9 cellular contexts compared by ENCODE assay signal in genomic region chr6:52407467-52407866, GRCh38. TPM values are rescaled to one million over a fixed set of nuclear protein-coding genes. Genes with fewer than 3 reads are reported as not detected.
DNase-seq lines count a peak whose midpoint lies in the region; ATAC-seq, FAIRE-seq and TF ChIP-seq lines count a peak whose summit lies in the region.
"Had no signal": no experiment of that assay in that cellular context is flagged by ENCODE, and none has a peak within 500 bp of the region (broad histone marks: within the 10 kb centered on the region; RNA-seq: fewer than 3 reads in every experiment).

No MANE protein-coding gene starts in this region.

- CTCF ChIA-PET in GM12878 (lab: Yijun Ruan, JAX) = interaction anchor here (0.6 to 14.7 kb wide), 16 partner anchors 8 to 262 kb away, joined by 3 to 441 read pairs (median 4); partner anchors contain the start of genes EFHC1 and MCM3
- CTCF ChIA-PET in activated CD4-positive, alpha-beta memory T cell treated with anti-CD3 and anti-CD28 coated beads, Interleukin-2, amount 10 ng/mL, durations not matched to agents 7 days and 5 days (lab: Charles Lee) = interaction anchor here (0.6 to 3.2 kb wide), 20 partner anchors 9 to 446 kb away, joined by 3 to 20 read pairs (median 4); partner anchors contain the start of genes EFHC1 and MCM3

- TF ChIP-seq EP300 in GM12878 (IDR thresholded peaks at IDR 0.05; ENCODE audit: borderline replicate concordance in 1 of 2, control insufficient read depth in 1 of 2, low read depth in 2 of 2, low read length in 2 of 2) = no peak

- intact Hi-C loops in natural killer cell (cut with micrococcal nuclease) (no loop called here), GM12878 (cut with micrococcal nuclease; ENCODE audit: unreplicated experiment) (loop anchor here (1.0 kb wide), 1 partner anchor 256 kb away; no protein-coding TSS in a partner anchor)

- peaks cover 6% of the 10 kb centered on the region for H3K36me3 Mint-ChIP-seq in natural killer cell
- H3K36me3 Mint-ChIP-seq in natural killer cell treated with Interleukin-12 subunit alpha and Interleukin-12 subunit beta and Interleukin-15 and Interleukin-18, amount 100 ng/mL, for 72 hours = peaks cover 4% of the 10 kb centered on the region
- peaks cover 16% of the 10 kb centered on the region for H3K36me3 Mint-ChIP-seq in activated CD4-positive, alpha-beta memory T cell treated with anti-CD3 and anti-CD28 coated beads, Interleukin-2, amount 10 ng/mL, durations not matched to agents 7 days and 5 days (ENCODE audit: low read depth)

- no peaks in the 10 kb centered on the region for H3K9me3 Mint-ChIP-seq in natural killer cell
- no peaks in the 10 kb centered on the region for H3K9me3 Mint-ChIP-seq in natural killer cell treated with Interleukin-12 subunit alpha and Interleukin-12 subunit beta and Interleukin-15 and Interleukin-18, amount 100 ng/mL, for 72 hours
- H3K9me3 Mint-ChIP-seq in activated CD4-positive, alpha-beta memory T cell treated with anti-CD3 and anti-CD28 coated beads, Interleukin-2, amount 10 ng/mL, durations not matched to agents 7 days and 5 days = no peaks in the 10 kb centered on the region

- in situ Hi-C loops in GM12878 (cut with MboI) = no loop called here

- H3K79me2 ChIP-seq in GM12878 (ENCODE audit: control insufficient read depth, insufficient read depth, low read length) = no peaks in the 10 kb centered on the region

- no peak for FAIRE-seq in GM12878 (lab: Jason Lieb, UNC)
- FAIRE-seq: colon had no signal

- SMC1A ChIA-PET in GM12878 (lab: Charles Lee; ENCODE audit: uncharacterized antibody, unreplicated experiment) = interaction anchor here (0.6 to 2.7 kb wide), 11 partner anchors 9 to 255 kb away, joined by 3 to 17 read pairs (median 4); partner anchors contain the start of gene MCM3

- TF ChIP-seq RAD21 in GM12878 (IDR thresholded peaks at IDR 0.05; ENCODE audit: insufficient read depth, low read depth, low read length) = peak; percentile 70

- H3K36me3 ChIP-seq in GM12878 (ENCODE audit: control insufficient read depth in 2 of 2, insufficient read depth in 2 of 2, low read length in 1 of 2) = peaks cover 8% of the 10 kb centered on the region in 2 experiments; a peak in 3 of 4 replicates

- no peak for TF ChIP-seq CTCF in natural killer cell (IDR thresholded peaks at IDR 0.05)
- peak; percentile 50 to 59 (median 57); a peak in 5 of 6 replicates for TF ChIP-seq CTCF in GM12878 (IDR thresholded peaks at IDR 0.05 in 2 of 3, conservative IDR thresholded peaks at IDR 0.05 in 1 of 3; ENCODE audit: control insufficient read depth in 2 of 3, extremely low read depth in 1 of 3, insufficient read depth in 1 of 3, low read depth in 3 of 3, low read length in 3 of 3)

- no TSS peak for BruUV-seq in GM12878 (replicated peaks; lab: Mats Ljungman, UMichigan)

- no peak overlapping the region for H3K9ac ChIP-seq in GM12878 (ENCODE audit: control insufficient read depth, insufficient read depth, low read length)

- no peaks in the 10 kb centered on the region for H3K4me1 Mint-ChIP-seq in natural killer cell
- no peaks in the 10 kb centered on the region for H3K4me1 Mint-ChIP-seq in natural killer cell treated with Interleukin-12 subunit alpha and Interleukin-12 subunit beta and Interleukin-15 and Interleukin-18, amount 100 ng/mL, for 72 hours (ENCODE audit: low read depth in 2 of 2)
- peaks cover 5% of the 10 kb centered on the region for H3K4me1 Mint-ChIP-seq in activated CD4-positive, alpha-beta memory T cell treated with anti-CD3 and anti-CD28 coated beads, Interleukin-2, amount 10 ng/mL, durations not matched to agents 7 days and 5 days

- H3K4me3 ChIP-seq in GM12878 = no peak overlapping the region

- no peak overlapping the region for H3K27ac ChIP-seq in GM12878 (ENCODE audit: control insufficient read depth, insufficient read depth)

- H3K4me1 ChIP-seq in GM12878 (ENCODE audit: control insufficient read depth, insufficient read depth, low read length) = no peaks in the 10 kb centered on the region

- RAD21 ChIA-PET in GM12878 (lab: Charles Lee; ENCODE audit: unreplicated experiment) = interaction anchor here (0.6 to 1.8 kb wide), 13 partner anchors 8 to 261 kb away, joined by 3 to 5 read pairs (median 4); partner anchors contain the start of gene MCM3

- no peaks in the 10 kb centered on the region for H4K20me1 ChIP-seq in GM12878 (ENCODE audit: control insufficient read depth, insufficient read depth)

- ATAC-seq in natural killer cell (peak in 2 of 3 donors; percentile 59 to 83), HG02981 (IDR thresholded peaks at IDR 0.05; ENCODE audit: unreplicated experiment) (peak; percentile 79), GM12878 (peak; percentile 91), left lobe of liver (peak; percentile 92)
- ATAC-seq in natural killer cell treated with Interleukin-12 subunit alpha and Interleukin-12 subunit beta and Interleukin-15 and Interleukin-18, amount 100 ng/mL, for 72 hours = no peak

- POLR2A ChIA-PET in GM12878 (lab: Charles Lee) = interaction anchor here (0.6 to 1.0 kb wide), 7 partner anchors 44 to 1328 kb away, joined by 3 to 9 read pairs (median 4); no protein-coding TSS in a partner anchor
- POLR2A ChIA-PET in activated CD4-positive, alpha-beta memory T cell treated with anti-CD3 and anti-CD28 coated beads, Interleukin-2, amount 10 ng/mL, durations not matched to agents 7 days and 5 days (lab: Charles Lee) = interaction anchor here (0.6 to 1.4 kb wide), 2 partner anchors 122 to 302 kb away, joined by 3 to 4 read pairs; partner anchors contain the start of gene MCM3

- no peak for TF ChIP-seq POLR2A in GM12878 (IDR thresholded peaks at IDR 0.05; ENCODE audit: low read depth, low read length)

- H3K27me3 ChIP-seq in GM12878 (replicated peaks in 1 of 2; ENCODE audit: control insufficient read depth in 2 of 2, insufficient read depth in 2 of 2, low read length in 1 of 2) = no peaks in the 10 kb centered on the region

- H3K4me3 Mint-ChIP-seq in natural killer cell = no peak overlapping the region
- no peak overlapping the region for H3K4me3 Mint-ChIP-seq in natural killer cell treated with Interleukin-12 subunit alpha and Interleukin-12 subunit beta and Interleukin-15 and Interleukin-18, amount 100 ng/mL, for 72 hours
- H3K4me3 Mint-ChIP-seq in activated CD4-positive, alpha-beta memory T cell treated with anti-CD3 and anti-CD28 coated beads, Interleukin-2, amount 10 ng/mL, durations not matched to agents 7 days and 5 days = no peak overlapping the region

- H3K4me2 ChIP-seq in GM12878 (ENCODE audit: control insufficient read depth, insufficient read depth) = no peak overlapping the region

- H3K27me3 Mint-ChIP-seq in natural killer cell (ENCODE audit: low read depth in 2 of 2) = no peaks in the 10 kb centered on the region
- H3K27me3 Mint-ChIP-seq in natural killer cell treated with Interleukin-12 subunit alpha and Interleukin-12 subunit beta and Interleukin-15 and Interleukin-18, amount 100 ng/mL, for 72 hours = no peaks in the 10 kb centered on the region
- H3K27me3 Mint-ChIP-seq in activated CD4-positive, alpha-beta memory T cell treated with anti-CD3 and anti-CD28 coated beads, Interleukin-2, amount 10 ng/mL, durations not matched to agents 7 days and 5 days = peaks cover 1% of the 10 kb centered on the region

- no peaks in the 10 kb centered on the region for H3K9me3 ChIP-seq in GM12878 (replicated peaks; ENCODE audit: control insufficient read depth, insufficient read depth, low read length)

- H2AFZ ChIP-seq in GM12878 (ENCODE audit: control insufficient read depth, low read depth, low read length) = no peak overlapping the region

- DNase-seq in natural killer cell (no peak), NCI-H510A (lab: John Stamatoyannopoulos, UW) (peak; percentile 20), GM12878 (ENCODE audit: low read depth, low spot score) (no peak), left lobe of liver (ENCODE audit: low spot score) (no peak), activated gamma-delta T cell treated with Interleukin-2 at 50 U/mL for 16 hours (no peak)
- no peak for DNase-seq in natural killer cell treated with Interleukin-12 subunit alpha and Interleukin-12 subunit beta and Interleukin-15 and Interleukin-18, amount 100 ng/mL, for 72 hours (ENCODE audit: low spot score)
- no peak for DNase-seq in activated CD4-positive, alpha-beta memory T cell treated with anti-CD3 and anti-CD28 coated beads, Interleukin-2, amount 10 ng/mL, durations not matched to agents 7 days and 5 days

- H3K27ac Mint-ChIP-seq in natural killer cell = no peak overlapping the region
- H3K27ac Mint-ChIP-seq in natural killer cell treated with Interleukin-12 subunit alpha and Interleukin-12 subunit beta and Interleukin-15 and Interleukin-18, amount 100 ng/mL, for 72 hours = no peak overlapping the region
- no peak overlapping the region for H3K27ac Mint-ChIP-seq in activated CD4-positive, alpha-beta memory T cell treated with anti-CD3 and anti-CD28 coated beads, Interleukin-2, amount 10 ng/mL, durations not matched to agents 7 days and 5 days

RNA-seq across cellular contexts. Expression of gene EFHC1, which starts 12.7 kb away (rescaled TPM):
- total RNA-seq in natural killer cell = 10 to 100 TPM; 10.7 to 20.9 (median 13.7) TPM
- total RNA-seq in natural killer cell treated with Interleukin-12 subunit alpha and Interleukin-12 subunit beta and Interleukin-15 and Interleukin-18, amount 100 ng/mL, for 72 hours = 1 to 10 TPM; 4.0 to 5.5 TPM
- 36.3 and 38.8 TPM in 2 replicates for total RNA-seq in GM12878 (2013; cell fraction: nucleolus; rRNA removed)
- total RNA-seq in GM12878 (2014; rRNA removed) = 5.9 and 6.7 TPM in 2 replicates
- 7.7 TPM in 2 replicates for total RNA-seq in GM12878 (2014; rRNA removed; fragmentation: Illumina TruSeq; extraction: Trizol)
- total RNA-seq in GM12878 (2021) = 5.2 and 5.5 TPM in 2 replicates
- 4.0 TPM for polyA plus RNA-seq in GM12878 (2011; ENCODE audit: low read depth)
- polyA plus RNA-seq in GM12878 (2011; rRNA removed) = 14.5 and 16.8 TPM in 2 replicates
- 4.1 and 5.7 TPM in 2 replicates for polyA plus RNA-seq in GM12878 (2011; cell fraction: cytosol; rRNA removed)
- polyA plus RNA-seq in GM12878 (2011; cell fraction: nucleus; rRNA removed) = 56.8 and 68.9 TPM in 2 replicates
- polyA plus RNA-seq in GM12878 (2012) = 8.8 and 12.1 TPM in 2 replicates
- 8.5 and 8.6 TPM in 2 replicates for polyA plus RNA-seq in GM12878 (2014; fragmentation: Illumina TruSeq; extraction: Trizol)
- 1 to 10 TPM; 9.0 to 9.1 TPM for polyA plus RNA-seq in GM12878 (2014; fragmentation: Nextera tagmentation; extraction: Ambion mirVana)
- polyA plus RNA-seq in GM12878 (2014; rRNA removed) = 7.1 and 8.7 TPM in 2 replicates
- polyA plus RNA-seq in GM12878 (2016; fragmentation: Nextera tagmentation; extraction: Ambion mirVana) = 10 to 100 TPM; 11.8 to 13.5 TPM
- polyA minus RNA-seq in GM12878 (2011; rRNA and poly(A)+ RNA removed) = 5.9 and 8.0 TPM in 2 replicates
- polyA minus RNA-seq in GM12878 (2011; cell fraction: cytosol; rRNA and poly(A)+ RNA removed) = 1.2 and 1.9 TPM in 2 replicates
- polyA minus RNA-seq in GM12878 (2011; cell fraction: nucleus; rRNA and poly(A)+ RNA removed) = 13.3 and 16.4 TPM in 2 replicates
- 3.9 TPM for total RNA-seq in left lobe of liver
- total RNA-seq in activated CD4-positive, alpha-beta memory T cell treated with anti-CD3 and anti-CD28 coated beads, Interleukin-2, amount 10 ng/mL, durations not matched to agents 7 days and 5 days = 1 to 10 TPM; 1.6 to 3.4 TPM

RNA-seq across cellular contexts. Expression of gene PAQR8, which starts 45.5 kb away (rescaled TPM):
- total RNA-seq in natural killer cell (1 to 10 TPM; 2.4 to 5.0 (median 4.6) TPM), GM12878 (2014; rRNA removed) (13.5 and 16.2 TPM in 2 replicates), GM12878 (2014; rRNA removed; fragmentation: Illumina TruSeq; extraction: Trizol) (11.8 and 12.9 TPM in 2 replicates), GM12878 (2021) (20.0 and 22.8 TPM in 2 replicates), left lobe of liver (0.75 TPM)
- total RNA-seq in natural killer cell treated with Interleukin-12 subunit alpha and Interleukin-12 subunit beta and Interleukin-15 and Interleukin-18, amount 100 ng/mL, for 72 hours = 1 to 10 TPM; 4.1 to 4.4 TPM
- 33.5 and 35.7 TPM in 2 replicates for total RNA-seq in GM12878 (2013; cell fraction: nucleolus; rRNA removed)
- polyA plus RNA-seq in GM12878 (2011; ENCODE audit: low read depth) = 2.6 TPM
- polyA plus RNA-seq in GM12878 (2011; rRNA removed) (21.7 and 22.4 TPM in 2 replicates), GM12878 (2014; fragmentation: Illumina TruSeq; extraction: Trizol) (14.5 and 16.2 TPM in 2 replicates), GM12878 (2014; fragmentation: Nextera tagmentation; extraction: Ambion mirVana) (1 to 10 TPM; 3.9 to 4.7 TPM), GM12878 (2014; rRNA removed) (11.6 and 14.6 TPM in 2 replicates), GM12878 (2016; fragmentation: Nextera tagmentation; extraction: Ambion mirVana) (10 to 100 TPM; 19.6 to 20.2 TPM)
- polyA plus RNA-seq in GM12878 (2011; cell fraction: cytosol; rRNA removed) = 19.5 and 20.7 TPM in 2 replicates
- polyA plus RNA-seq in GM12878 (2011; cell fraction: nucleus; rRNA removed) = 12.5 and 13.5 TPM in 2 replicates
- 3.7 and 8.8 TPM in 2 replicates for polyA plus RNA-seq in GM12878 (2012)
- 29.6 and 30.2 TPM in 2 replicates for polyA minus RNA-seq in GM12878 (2011; rRNA and poly(A)+ RNA removed)
- 8.7 and 11.2 TPM in 2 replicates for polyA minus RNA-seq in GM12878 (2011; cell fraction: cytosol; rRNA and poly(A)+ RNA removed)
- polyA minus RNA-seq in GM12878 (2011; cell fraction: nucleus; rRNA and poly(A)+ RNA removed) = 8.7 and 13.9 TPM in 2 replicates
- total RNA-seq in activated CD4-positive, alpha-beta memory T cell treated with anti-CD3 and anti-CD28 coated beads, Interleukin-2, amount 10 ng/mL, durations not matched to agents 7 days and 5 days = 10 to 100 TPM; 12.8 to 14.1 TPM

Comparison
In these comparisons a context has a peak if more than half of its experiments do, and no peak if none do; other contexts are left out.
1. ATAC-seq: peak in natural killer cell (2 of 3), HG02981 (single experiment), GM12878 (single experiment) and left lobe of liver (single experiment); none in natural killer cell treated with Interleukin-12 subunit alpha and Interleukin-12 subunit beta and Interleukin-15 and Interleukin-18, amount 100 ng/mL, for 72 hours (0 of 2).